In the genomic region with DNA sequence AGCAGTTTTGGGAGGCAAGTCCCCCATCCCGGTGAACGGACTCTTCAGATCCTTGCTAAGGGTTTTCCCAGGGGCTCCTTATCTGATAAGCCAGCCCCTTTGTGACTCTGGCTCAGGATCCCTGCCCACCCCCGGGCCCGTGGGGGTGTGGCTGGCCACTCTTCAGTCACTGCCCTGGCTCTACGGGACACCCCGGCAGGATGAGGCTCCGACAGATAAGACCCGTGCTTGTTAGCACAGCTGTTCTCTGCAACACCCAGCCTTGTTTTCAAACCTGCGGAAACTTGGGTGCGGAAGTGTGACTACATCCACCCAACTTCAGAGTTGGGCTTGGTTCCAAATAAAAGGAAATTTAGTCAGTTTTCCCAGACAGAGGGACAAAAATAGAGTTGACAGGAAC, we compare ENCODE assay signal across 1 cellular context.
TF ChIP-seq lines count a peak whose summit lies in the region.

No MANE protein-coding gene starts in this region.

TF ChIP-seq in K562, 482 proteins besides CTCF, POLR2A, EP300 and RAD21 (continued from another document):
- TF ChIP-seq, protein P1, sequence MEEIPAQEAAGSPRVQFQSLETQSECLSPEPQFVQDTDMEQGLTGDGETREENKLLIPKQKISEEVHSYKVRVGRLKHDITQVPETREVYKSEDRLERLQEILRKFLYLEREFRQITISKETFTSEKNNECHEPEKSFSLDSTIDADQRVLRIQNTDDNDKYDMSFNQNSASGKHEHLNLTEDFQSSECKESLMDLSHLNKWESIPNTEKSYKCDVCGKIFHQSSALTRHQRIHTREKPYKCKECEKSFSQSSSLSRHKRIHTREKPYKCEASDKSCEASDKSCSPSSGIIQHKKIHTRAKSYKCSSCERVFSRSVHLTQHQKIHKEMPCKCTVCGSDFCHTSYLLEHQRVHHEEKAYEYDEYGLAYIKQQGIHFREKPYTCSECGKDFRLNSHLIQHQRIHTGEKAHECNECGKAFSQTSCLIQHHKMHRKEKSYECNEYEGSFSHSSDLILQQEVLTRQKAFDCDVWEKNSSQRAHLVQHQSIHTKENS (CRISPR knock-in tag; IDR thresholded peaks at IDR 0.05) = no peak
- peak; percentile 42; the same call in 1 of the 2 replicates for TF ChIP-seq BACH1 (tag; IDR thresholded peaks at IDR 0.05)
- no peak for TF ChIP-seq HMG20B (CRISPR knock-in tag; IDR thresholded peaks at IDR 0.05)
- TF ChIP-seq TBL1XR1 (IDR thresholded peaks at IDR 0.05; ENCODE audit: low read length in 2 of 2) = 0 out of 4 replicates have a peak, but pooled peaks of 1 of the 2 experiments have one; percentile 11
- TF ChIP-seq, protein P2, sequence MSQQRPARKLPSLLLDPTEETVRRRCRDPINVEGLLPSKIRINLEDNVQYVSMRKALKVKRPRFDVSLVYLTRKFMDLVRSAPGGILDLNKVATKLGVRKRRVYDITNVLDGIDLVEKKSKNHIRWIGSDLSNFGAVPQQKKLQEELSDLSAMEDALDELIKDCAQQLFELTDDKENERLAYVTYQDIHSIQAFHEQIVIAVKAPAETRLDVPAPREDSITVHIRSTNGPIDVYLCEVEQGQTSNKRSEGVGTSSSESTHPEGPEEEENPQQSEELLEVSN (IDR thresholded peaks at IDR 0.05; ENCODE audit: borderline replicate concordance in 1 of 2, extremely low read depth in 1 of 2, insufficient read depth in 1 of 2, insufficient read length in 1 of 2, low read depth in 1 of 2, low read length in 1 of 2, poor library complexity in 1 of 2, severe bottlenecking in 1 of 2) = no peak
- TF ChIP-seq TAL1 (IDR thresholded peaks at IDR 0.05) = peak; percentile 60
- TF ChIP-seq CXXC5 (CRISPR knock-in tag; IDR thresholded peaks at IDR 0.05) = 0 out of 2 replicates have a peak, but pooled peaks have one; percentile 10
- TF ChIP-seq ZNF584 (CRISPR knock-in tag; IDR thresholded peaks at IDR 0.05; ENCODE audit: low read depth) = peak; percentile 70; the same call in 1 of the 2 replicates
- TF ChIP-seq FOXM1 (IDR thresholded peaks at IDR 0.05; ENCODE audit: low read depth) = no peak
- TF ChIP-seq FOXM1 (CRISPR knock-in tag; IDR thresholded peaks at IDR 0.05; ENCODE audit: low read depth) = 0 out of 2 replicates have a peak, but pooled peaks have one; percentile 66
- TF ChIP-seq DACH1 (IDR thresholded peaks at IDR 0.05; ENCODE audit: partially characterized antibody) = peak; percentile 54
- TF ChIP-seq ETV5 (CRISPR knock-in tag; IDR thresholded peaks at IDR 0.05; ENCODE audit: low read depth) = peak; percentile 91
- TF ChIP-seq, protein P3, sequence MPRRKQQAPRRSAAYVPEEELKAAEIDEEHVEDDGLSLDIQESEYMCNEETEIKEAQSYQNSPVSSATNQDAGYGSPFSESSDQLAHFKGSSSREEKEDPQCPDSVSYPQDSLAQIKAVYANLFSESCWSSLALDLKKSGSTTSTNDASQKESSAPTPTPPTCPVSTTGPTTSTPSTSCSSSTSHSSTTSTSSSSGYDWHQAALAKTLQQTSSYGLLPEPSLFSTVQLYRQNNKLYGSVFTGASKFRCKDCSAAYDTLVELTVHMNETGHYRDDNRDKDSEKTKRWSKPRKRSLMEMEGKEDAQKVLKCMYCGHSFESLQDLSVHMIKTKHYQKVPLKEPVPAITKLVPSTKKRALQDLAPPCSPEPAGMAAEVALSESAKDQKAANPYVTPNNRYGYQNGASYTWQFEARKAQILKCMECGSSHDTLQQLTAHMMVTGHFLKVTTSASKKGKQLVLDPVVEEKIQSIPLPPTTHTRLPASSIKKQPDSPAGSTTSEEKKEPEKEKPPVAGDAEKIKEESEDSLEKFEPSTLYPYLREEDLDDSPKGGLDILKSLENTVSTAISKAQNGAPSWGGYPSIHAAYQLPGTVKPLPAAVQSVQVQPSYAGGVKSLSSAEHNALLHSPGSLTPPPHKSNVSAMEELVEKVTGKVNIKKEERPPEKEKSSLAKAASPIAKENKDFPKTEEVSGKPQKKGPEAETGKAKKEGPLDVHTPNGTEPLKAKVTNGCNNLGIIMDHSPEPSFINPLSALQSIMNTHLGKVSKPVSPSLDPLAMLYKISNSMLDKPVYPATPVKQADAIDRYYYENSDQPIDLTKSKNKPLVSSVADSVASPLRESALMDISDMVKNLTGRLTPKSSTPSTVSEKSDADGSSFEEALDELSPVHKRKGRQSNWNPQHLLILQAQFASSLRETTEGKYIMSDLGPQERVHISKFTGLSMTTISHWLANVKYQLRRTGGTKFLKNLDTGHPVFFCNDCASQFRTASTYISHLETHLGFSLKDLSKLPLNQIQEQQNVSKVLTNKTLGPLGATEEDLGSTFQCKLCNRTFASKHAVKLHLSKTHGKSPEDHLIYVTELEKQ (CRISPR knock-in tag; IDR thresholded peaks at IDR 0.05) = no peak
- TF ChIP-seq ARID1B (IDR thresholded peaks at IDR 0.05) = peak; percentile 74
- TF ChIP-seq, protein P4, sequence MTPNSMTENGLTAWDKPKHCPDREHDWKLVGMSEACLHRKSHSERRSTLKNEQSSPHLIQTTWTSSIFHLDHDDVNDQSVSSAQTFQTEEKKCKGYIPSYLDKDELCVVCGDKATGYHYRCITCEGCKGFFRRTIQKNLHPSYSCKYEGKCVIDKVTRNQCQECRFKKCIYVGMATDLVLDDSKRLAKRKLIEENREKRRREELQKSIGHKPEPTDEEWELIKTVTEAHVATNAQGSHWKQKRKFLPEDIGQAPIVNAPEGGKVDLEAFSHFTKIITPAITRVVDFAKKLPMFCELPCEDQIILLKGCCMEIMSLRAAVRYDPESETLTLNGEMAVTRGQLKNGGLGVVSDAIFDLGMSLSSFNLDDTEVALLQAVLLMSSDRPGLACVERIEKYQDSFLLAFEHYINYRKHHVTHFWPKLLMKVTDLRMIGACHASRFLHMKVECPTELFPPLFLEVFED (CRISPR knock-in tag; conservative IDR thresholded peaks at IDR 0.05) = no peak
- no peak for TF ChIP-seq NR2F6 (CRISPR knock-in tag; IDR thresholded peaks at IDR 0.05)
- TF ChIP-seq, protein P5, sequence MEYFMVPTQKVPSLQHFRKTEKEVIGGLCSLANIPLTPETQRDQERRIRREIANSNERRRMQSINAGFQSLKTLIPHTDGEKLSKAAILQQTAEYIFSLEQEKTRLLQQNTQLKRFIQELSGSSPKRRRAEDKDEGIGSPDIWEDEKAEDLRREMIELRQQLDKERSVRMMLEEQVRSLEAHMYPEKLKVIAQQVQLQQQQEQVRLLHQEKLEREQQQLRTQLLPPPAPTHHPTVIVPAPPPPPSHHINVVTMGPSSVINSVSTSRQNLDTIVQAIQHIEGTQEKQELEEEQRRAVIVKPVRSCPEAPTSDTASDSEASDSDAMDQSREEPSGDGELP (CRISPR knock-in tag; IDR thresholded peaks at IDR 0.05; ENCODE audit: borderline replicate concordance) = peak; percentile 96
- TF ChIP-seq, protein P6, sequence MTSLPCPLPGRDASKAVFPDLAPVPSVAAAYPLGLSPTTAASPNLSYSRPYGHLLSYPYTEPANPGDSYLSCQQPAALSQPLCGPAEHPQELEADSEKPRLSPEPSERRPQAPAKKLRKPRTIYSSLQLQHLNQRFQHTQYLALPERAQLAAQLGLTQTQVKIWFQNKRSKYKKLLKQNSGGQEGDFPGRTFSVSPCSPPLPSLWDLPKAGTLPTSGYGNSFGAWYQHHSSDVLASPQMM (CRISPR knock-in tag; IDR thresholded peaks at IDR 0.05) = no peak
- TF ChIP-seq NBN (IDR thresholded peaks at IDR 0.05; ENCODE audit: low read depth) = no peak
- no peak for TF ChIP-seq ZNF174 (CRISPR knock-in tag; IDR thresholded peaks at IDR 0.05)
- TF ChIP-seq GATA2 (CRISPR knock-in tag; IDR thresholded peaks at IDR 0.05) = peak; percentile 63
- no peak for TF ChIP-seq ZKSCAN3 (CRISPR knock-in tag; IDR thresholded peaks at IDR 0.05)
- TF ChIP-seq SMAD4 (CRISPR knock-in tag; conservative IDR thresholded peaks at IDR 0.05) = peak; percentile 64
- no peak for TF ChIP-seq BRF1 (IDR thresholded peaks at IDR 0.05; ENCODE audit: borderline replicate concordance, extremely low read depth, insufficient read length)
- TF ChIP-seq SIN3B (IDR thresholded peaks at IDR 0.05; ENCODE audit: low read depth) = no peak
- TF ChIP-seq, protein P7, sequence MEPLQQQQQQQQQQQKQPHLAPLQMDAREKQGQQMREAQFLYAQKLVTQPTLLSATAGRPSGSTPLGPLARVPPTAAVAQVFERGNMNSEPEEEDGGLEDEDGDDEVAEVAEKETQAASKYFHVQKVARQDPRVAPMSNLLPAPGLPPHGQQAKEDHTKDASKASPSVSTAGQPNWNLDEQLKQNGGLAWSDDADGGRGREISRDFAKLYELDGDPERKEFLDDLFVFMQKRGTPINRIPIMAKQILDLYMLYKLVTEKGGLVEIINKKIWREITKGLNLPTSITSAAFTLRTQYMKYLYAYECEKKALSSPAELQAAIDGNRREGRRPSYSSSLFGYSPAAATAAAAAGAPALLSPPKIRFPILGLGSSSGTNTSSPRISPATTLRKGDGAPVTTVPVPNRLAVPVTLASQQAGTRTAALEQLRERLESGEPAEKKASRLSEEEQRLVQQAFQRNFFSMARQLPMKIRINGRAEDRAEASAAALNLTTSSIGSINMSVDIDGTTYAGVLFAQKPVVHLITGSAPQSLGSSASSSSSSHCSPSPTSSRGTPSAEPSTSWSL (CRISPR knock-in tag; IDR thresholded peaks at IDR 0.05; ENCODE audit: borderline replicate concordance) = no peak
- no peak for TF ChIP-seq MTA1 (IDR thresholded peaks at IDR 0.05; ENCODE audit: borderline replicate concordance)
- 0 out of 2 replicates have a peak, but pooled peaks have one; percentile 73 for TF ChIP-seq ZNF175 (CRISPR knock-in tag; IDR thresholded peaks at IDR 0.05; ENCODE audit: low read depth)
- TF ChIP-seq ELF1 (tag; IDR thresholded peaks at IDR 0.05) = 0 out of 2 replicates have a peak, but pooled peaks have one; percentile 29
- no peak for TF ChIP-seq NEUROD1 (IDR thresholded peaks at IDR 0.05; ENCODE audit: borderline replicate concordance, low read depth, low read length, partially characterized antibody)
- TF ChIP-seq ZNF184 (CRISPR knock-in tag; IDR thresholded peaks at IDR 0.05) = no peak
- TF ChIP-seq JUN (IDR thresholded peaks at IDR 0.05; ENCODE audit: borderline replicate concordance, low read depth, low read length) = 0 out of 2 replicates have a peak, but pooled peaks have one; percentile 17
- no peak for TF ChIP-seq JUN (CRISPR knock-in tag; IDR thresholded peaks at IDR 0.05; ENCODE audit: borderline replicate concordance)
- no peak for TF ChIP-seq ZNF431 (CRISPR knock-in tag; IDR thresholded peaks at IDR 0.05)
- peak; percentile 21; the same call in 1 of the 2 replicates for TF ChIP-seq SPI1 (IDR thresholded peaks at IDR 0.05; ENCODE audit: borderline replicate concordance, low read depth, low read length)
- 0 out of 2 replicates have a peak, but pooled peaks have one; percentile 48 for TF ChIP-seq ETV1 (tag; conservative IDR thresholded peaks at IDR 0.05; ENCODE audit: low read depth)
- TF ChIP-seq, protein P8, sequence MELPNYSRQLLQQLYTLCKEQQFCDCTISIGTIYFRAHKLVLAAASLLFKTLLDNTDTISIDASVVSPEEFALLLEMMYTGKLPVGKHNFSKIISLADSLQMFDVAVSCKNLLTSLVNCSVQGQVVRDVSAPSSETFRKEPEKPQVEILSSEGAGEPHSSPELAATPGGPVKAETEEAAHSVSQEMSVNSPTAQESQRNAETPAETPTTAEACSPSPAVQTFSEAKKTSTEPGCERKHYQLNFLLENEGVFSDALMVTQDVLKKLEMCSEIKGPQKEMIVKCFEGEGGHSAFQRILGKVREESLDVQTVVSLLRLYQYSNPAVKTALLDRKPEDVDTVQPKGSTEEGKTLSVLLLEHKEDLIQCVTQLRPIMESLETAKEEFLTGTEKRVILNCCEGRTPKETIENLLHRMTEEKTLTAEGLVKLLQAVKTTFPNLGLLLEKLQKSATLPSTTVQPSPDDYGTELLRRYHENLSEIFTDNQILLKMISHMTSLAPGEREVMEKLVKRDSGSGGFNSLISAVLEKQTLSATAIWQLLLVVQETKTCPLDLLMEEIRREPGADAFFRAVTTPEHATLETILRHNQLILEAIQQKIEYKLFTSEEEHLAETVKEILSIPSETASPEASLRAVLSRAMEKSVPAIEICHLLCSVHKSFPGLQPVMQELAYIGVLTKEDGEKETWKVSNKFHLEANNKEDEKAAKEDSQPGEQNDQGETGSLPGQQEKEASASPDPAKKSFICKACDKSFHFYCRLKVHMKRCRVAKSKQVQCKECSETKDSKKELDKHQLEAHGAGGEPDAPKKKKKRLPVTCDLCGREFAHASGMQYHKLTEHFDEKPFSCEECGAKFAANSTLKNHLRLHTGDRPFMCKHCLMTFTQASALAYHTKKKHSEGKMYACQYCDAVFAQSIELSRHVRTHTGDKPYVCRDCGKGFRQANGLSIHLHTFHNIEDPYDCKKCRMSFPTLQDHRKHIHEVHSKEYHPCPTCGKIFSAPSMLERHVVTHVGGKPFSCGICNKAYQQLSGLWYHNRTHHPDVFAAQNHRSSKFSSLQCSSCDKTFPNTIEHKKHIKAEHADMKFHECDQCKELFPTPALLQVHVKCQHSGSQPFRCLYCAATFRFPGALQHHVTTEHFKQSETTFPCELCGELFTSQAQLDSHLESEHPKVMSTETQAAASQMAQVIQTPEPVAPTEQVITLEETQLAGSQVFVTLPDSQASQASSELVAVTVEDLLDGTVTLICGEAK (IDR thresholded peaks at IDR 0.05) = no peak
- TF ChIP-seq, protein P8 (CRISPR knock-in tag; IDR thresholded peaks at IDR 0.05) = no peak
- no peak for TF ChIP-seq ETS2 (tag; IDR thresholded peaks at IDR 0.05; ENCODE audit: borderline replicate concordance, poor library complexity, severe bottlenecking)
- TF ChIP-seq HSF4 (CRISPR knock-in tag; IDR thresholded peaks at IDR 0.05; ENCODE audit: borderline replicate concordance) = no peak
- TF ChIP-seq BHLHE40 (IDR thresholded peaks at IDR 0.05; ENCODE audit: low read length) = peak; percentile 88
